In the genomic region with DNA sequence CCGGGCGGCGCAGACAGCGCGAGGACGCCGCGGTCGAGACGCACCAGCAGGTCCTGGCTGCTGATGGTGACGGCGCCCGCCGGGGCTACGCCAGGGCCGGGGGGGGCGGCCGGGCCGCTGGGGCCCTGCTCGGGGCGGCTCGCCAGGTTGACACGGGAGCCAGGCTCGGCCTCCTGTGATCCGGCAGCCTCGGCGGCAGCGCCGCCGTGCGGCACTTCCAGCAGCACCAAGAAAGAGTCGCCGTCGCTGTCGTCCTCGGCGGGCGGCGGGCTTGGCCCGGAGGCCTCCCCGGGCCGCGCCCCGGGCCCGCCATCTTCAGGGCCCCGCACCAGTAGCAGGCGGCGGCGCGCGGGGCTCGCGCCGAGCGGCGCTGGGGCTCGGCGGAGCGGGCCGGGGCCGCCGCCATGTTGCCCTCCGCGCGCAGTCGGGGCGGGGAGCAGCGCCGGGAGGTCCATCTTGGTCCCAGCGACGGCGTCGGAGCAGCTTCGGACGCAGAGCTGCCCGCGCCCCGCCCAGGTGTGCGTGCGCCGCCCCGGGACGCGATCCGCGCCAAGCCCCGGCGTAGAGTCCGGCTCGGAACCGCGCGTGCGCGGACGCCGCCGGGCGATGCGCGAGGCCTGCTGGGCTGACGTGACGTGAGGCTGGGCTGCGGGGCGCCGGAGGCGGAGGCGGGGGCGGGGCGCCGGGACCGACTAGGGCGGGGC, we compare ENCODE assay signal across 8 cellular contexts. TPM values are rescaled to one million over a fixed set of nuclear protein-coding genes. Genes with fewer than 3 reads are reported as not detected.
A peak's percentile ranks its signal among the peaks of the same experiment; 100 is the strongest.
DNase-seq lines count a peak whose midpoint lies in the region; ATAC-seq and TF ChIP-seq lines count a peak whose summit lies in the region.

A gene with protein sequence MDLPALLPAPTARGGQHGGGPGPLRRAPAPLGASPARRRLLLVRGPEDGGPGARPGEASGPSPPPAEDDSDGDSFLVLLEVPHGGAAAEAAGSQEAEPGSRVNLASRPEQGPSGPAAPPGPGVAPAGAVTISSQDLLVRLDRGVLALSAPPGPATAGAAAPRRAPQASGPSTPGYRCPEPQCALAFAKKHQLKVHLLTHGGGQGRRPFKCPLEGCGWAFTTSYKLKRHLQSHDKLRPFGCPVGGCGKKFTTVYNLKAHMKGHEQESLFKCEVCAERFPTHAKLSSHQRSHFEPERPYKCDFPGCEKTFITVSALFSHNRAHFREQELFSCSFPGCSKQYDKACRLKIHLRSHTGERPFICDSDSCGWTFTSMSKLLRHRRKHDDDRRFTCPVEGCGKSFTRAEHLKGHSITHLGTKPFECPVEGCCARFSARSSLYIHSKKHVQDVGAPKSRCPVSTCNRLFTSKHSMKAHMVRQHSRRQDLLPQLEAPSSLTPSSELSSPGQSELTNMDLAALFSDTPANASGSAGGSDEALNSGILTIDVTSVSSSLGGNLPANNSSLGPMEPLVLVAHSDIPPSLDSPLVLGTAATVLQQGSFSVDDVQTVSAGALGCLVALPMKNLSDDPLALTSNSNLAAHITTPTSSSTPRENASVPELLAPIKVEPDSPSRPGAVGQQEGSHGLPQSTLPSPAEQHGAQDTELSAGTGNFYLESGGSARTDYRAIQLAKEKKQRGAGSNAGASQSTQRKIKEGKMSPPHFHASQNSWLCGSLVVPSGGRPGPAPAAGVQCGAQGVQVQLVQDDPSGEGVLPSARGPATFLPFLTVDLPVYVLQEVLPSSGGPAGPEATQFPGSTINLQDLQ (minus strand): TSS at position 481 of the 704 bp plus-strand sequence. CDS start 26 bp downstream, at position 455.

- H3K79me2 ChIP-seq in PC-3 (ENCODE audit: low read length), result peaks cover 45% of the 10 kb centered on the region

- peak; percentile 88 for DNase-seq in DMS153 treated with DMSO at 0.1 percent for 48 hours (lab: John Stamatoyannopoulos, UW; ENCODE audit: unreplicated experiment)
- DNase-seq in PC-3, result peak; percentile 91
- DNase-seq in activated T-cell treated with anti-CD3 and anti-CD28 coated beads for 48 hours (ENCODE audit: low read depth), result peak; percentile 94
- DNase-seq in epithelial cell of prostate (ENCODE audit: low read depth, low spot score), result peak; percentile 60
- DNase-seq in stimulated activated CD8-positive, alpha-beta memory T cell treated with anti-CD3 and anti-CD28 coated beads, Interleukin-4, amount 100 ng/mL, for 4 hours (ENCODE audit: low read depth in 2 of 2, low spot score in 1 of 2), result peak; percentile 78 to 87

- H3K4me2 ChIP-seq in PC-3 (ENCODE audit: low read length), result peak within 1 kb of the TSS; percentile 88

- H3K36me3 ChIP-seq in PC-3 (ENCODE audit: low read depth, low read length) (peaks cover 4% of the 10 kb centered on the region; the same call in 1 of the 2 replicates), mucosa of rectum (ENCODE audit: control insufficient read depth in 2 of 2, insufficient read depth in 2 of 2, low read length in 2 of 2) (peaks cover 7 to 18% of the 10 kb centered on the region in 2 donors)

- CTCF ChIA-PET in PC-3 (lab: Charles Lee), result no interaction called here

- POLR2A ChIA-PET in PC-3 (lab: Charles Lee; ENCODE audit: unreplicated experiment), result interaction anchor here (0.7 kb wide), 1 partner anchor 243 kb away, joined by 3 read pairs; no protein-coding TSS in a partner anchor

- H3K27ac ChIP-seq in PC-3 (ENCODE audit: low read length) (no peak within 1 kb of the TSS), epithelial cell of prostate (peak within 1 kb of the TSS; percentile 93), mucosa of rectum (ENCODE audit: low read depth in 2 of 2, low read length in 2 of 2) (peak within 1 kb of the TSS; percentile 85 to 92)

- peaks cover 23 to 27% (median 26%) of the 10 kb centered on the region in 3 donors for H3K4me1 Mint-ChIP-seq in IgD-negative memory B cell

- H4K20me1 ChIP-seq in PC-3 (ENCODE audit: low read length), result peaks cover 23% of the 10 kb centered on the region

- intact Hi-C loops in PC-3 (cut with micrococcal nuclease), result loop anchor here (5.0 kb wide), 1 partner anchor 558 kb away; no protein-coding TSS in a partner anchor

- H3K27me3 ChIP-seq in PC-3 (ENCODE audit: low read length) (no peaks in the 10 kb centered on the region), mucosa of rectum (ENCODE audit: control insufficient read depth in 2 of 2, insufficient read depth in 2 of 2, low read length in 2 of 2) (no peaks in the 10 kb centered on the region)

- H3K4me3 Mint-ChIP-seq in IgD-negative memory B cell, result peak within 1 kb of the TSS; percentile 84 to 95 (median 90)

- H3K9me3 Mint-ChIP-seq in IgD-negative memory B cell, result no peaks in the 10 kb centered on the region

- peak within 1 kb of the TSS; percentile 77 for H3K4me3 ChIP-seq in PC-3 (ENCODE audit: low read length)
- peak within 1 kb of the TSS; percentile 88 to 97 for H3K4me3 ChIP-seq in mucosa of rectum (ENCODE audit: low read length in 2 of 2)

- H3K9me2 ChIP-seq in PC-3 (replicated peaks; ENCODE audit: low read length), result no peaks in the 10 kb centered on the region

- peak; percentile 78 for ATAC-seq in GM21529 (IDR thresholded peaks at IDR 0.05; ENCODE audit: unreplicated experiment)
- peak; percentile 87 for ATAC-seq in PC-3

- peaks cover 2% of the 10 kb centered on the region for H3K27me3 Mint-ChIP-seq in IgD-negative memory B cell

- peak within 1 kb of the TSS; percentile 67 to 94 (median 83) for H3K27ac Mint-ChIP-seq in IgD-negative memory B cell

- peak within 1 kb of the TSS; percentile 95 for H2AFZ ChIP-seq in PC-3 (ENCODE audit: low read length)

- peaks cover 3% of the 10 kb centered on the region for H3K36me3 Mint-ChIP-seq in IgD-negative memory B cell

- H3K4me1 ChIP-seq in PC-3 (ENCODE audit: insufficient read depth, low read length) (peaks cover 20% of the 10 kb centered on the region), mucosa of rectum (ENCODE audit: control insufficient read depth in 2 of 2, insufficient read depth in 2 of 2, low read length in 2 of 2) (peaks cover 31 to 35% of the 10 kb centered on the region in 2 donors)

- H3K9me3 ChIP-seq in PC-3 (ENCODE audit: low read length) (no peaks in the 10 kb centered on the region), mucosa of rectum (ENCODE audit: control insufficient read depth in 2 of 2, low read length in 2 of 2) (no peaks in the 10 kb centered on the region)

- TF ChIP-seq CTCF in PC-3 (conservative IDR thresholded peaks at IDR 0.05; ENCODE audit: low read depth, low read length), result no peak

- H3F3A ChIP-seq in PC-3 (ENCODE audit: low read length, unreplicated experiment), result no peaks in the 10 kb centered on the region

- no TSS peak for BruUV-seq in PC-3 (replicated peaks; lab: Mats Ljungman, UMichigan)

- H3K9ac ChIP-seq in PC-3 (ENCODE audit: low read length) (peak within 1 kb of the TSS; percentile 58), mucosa of rectum (ENCODE audit: low read depth in 1 of 2, low read length in 2 of 2) (peak within 1 kb of the TSS; percentile 91 to 93)

RNA-seq across cellular contexts. Expression of the gene that starts here (rescaled TPM):
- polyA plus RNA-seq in IgD-negative memory B cell, result 9.1 TPM
- 15.4 and 18.7 TPM in 2 replicates for total RNA-seq in PC-3 (2014; rRNA removed)
